8 cellular contexts compared by ENCODE assay signal in the genomic region with DNA sequence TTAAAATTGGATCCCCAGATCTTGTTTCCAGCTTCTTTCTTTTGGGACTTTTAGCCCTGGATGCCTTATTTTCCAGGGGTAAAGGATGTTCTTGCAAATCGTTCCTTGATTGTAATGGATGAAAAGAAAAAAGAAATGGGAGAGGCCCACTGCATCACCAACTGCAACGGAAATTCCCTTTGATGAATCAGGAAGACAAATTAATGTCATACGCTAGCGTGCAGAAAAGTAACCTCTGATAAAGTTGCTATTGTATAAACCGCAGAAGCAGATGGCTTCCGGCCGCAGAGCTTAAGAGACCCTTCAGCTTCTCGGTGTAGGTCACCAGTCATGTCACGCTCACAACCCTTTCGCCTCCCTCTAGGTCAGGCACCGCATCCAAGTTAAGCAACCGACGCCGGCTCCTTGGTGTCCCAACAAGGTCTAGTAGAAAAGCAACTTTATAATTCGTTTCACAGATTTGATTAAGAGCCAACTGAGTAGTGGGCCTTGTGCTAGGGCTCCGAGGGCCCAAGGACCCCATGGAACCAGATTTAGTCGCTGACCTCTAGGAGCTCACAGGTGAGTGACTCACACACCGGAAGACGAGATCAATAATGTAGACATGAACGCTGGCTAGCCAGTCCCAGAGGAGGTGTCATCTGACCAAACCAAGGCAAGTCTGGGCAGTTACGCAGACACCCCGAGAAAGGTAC. TPM values are rescaled to one million over a fixed set of nuclear protein-coding genes. Genes with fewer than 3 reads are reported as not detected.
A peak's percentile ranks its signal among the peaks of the same experiment; 100 is the strongest.
DNase-seq lines count a peak whose midpoint lies in the region; ATAC-seq and TF ChIP-seq lines count a peak whose summit lies in the region.

No MANE protein-coding gene starts in this region.

- H3K27me3 ChIP-seq in GM06990 (replicated peaks; ENCODE audit: control insufficient read depth, insufficient read depth, low read length) (no peaks in the 10 kb centered on the region), right lobe of liver (no peaks in the 10 kb centered on the region)

- H3K4me3 ChIP-seq in GM06990 (replicated peaks; ENCODE audit: low read depth, low read length) (peak overlapping the region; percentile 96), LNCaP clone FGC (ENCODE audit: low read depth, low read length) (peak overlapping the region; percentile 92), WI38 (ENCODE audit: low read depth, low read length) (peak overlapping the region; percentile 92), right lobe of liver (peak overlapping the region; percentile 90 to 93 (median 91))

- H3K27me3 Mint-ChIP-seq in chondrocyte (ENCODE audit: low read depth), result no peaks in the 10 kb centered on the region

- H3K36me3 ChIP-seq in GM06990 (ENCODE audit: control insufficient read depth, insufficient read depth, low read length) (no peaks in the 10 kb centered on the region), right lobe of liver (no peaks in the 10 kb centered on the region)

- H3K27ac Mint-ChIP-seq in chondrocyte (ENCODE audit: unreplicated experiment), result peak overlapping the region; percentile 100

- WGBS in right lobe of liver (ENCODE audit: insufficient coverage, low coverage, low lambda C conversion rate, missing lambda C conversion rate), result 0% methylated on average over 22 of the region's 22 CpGs

- H3K27ac ChIP-seq in right lobe of liver, result peak overlapping the region; percentile 97 to 99 (median 99)

- peaks cover 63% of the 10 kb centered on the region for H3K4me1 Mint-ChIP-seq in chondrocyte (ENCODE audit: low read depth)

- DNase-seq in GM06990 (ENCODE audit: extremely low read depth, insufficient read length), result no peak
- peak; percentile 74 for DNase-seq in H4 (ENCODE audit: low spot score)
- no peak for DNase-seq in LNCaP clone FGC (ENCODE audit: low read depth)
- DNase-seq in chondrocyte (ENCODE audit: low spot score), result peak; percentile 42
- peak; percentile 59 to 68 (median 61) for DNase-seq in right lobe of liver
- DNase-seq in stimulated activated CD4-positive, alpha-beta T cell treated with anti-CD3 and anti-CD28 coated beads, TNF-alpha, amount 100 ng/mL, for 48 hours (ENCODE audit: low read depth in 3 of 3), result peak; percentile 58 to 67 (median 58)
- DNase-seq in NCI-H345 (lab: John Stamatoyannopoulos, UW), result no peak

- no peaks in the 10 kb centered on the region for H3K9me3 Mint-ChIP-seq in chondrocyte (ENCODE audit: low read depth)

- TF ChIP-seq CTCF in GM06990 (IDR thresholded peaks at IDR 0.05; ENCODE audit: insufficient read depth, low read length, poor library complexity, severe bottlenecking) (no peak), LNCaP clone FGC (IDR thresholded peaks at IDR 0.05; ENCODE audit: control insufficient read depth, extremely low read depth, insufficient read depth) (no peak), WI38 (IDR thresholded peaks at IDR 0.05; ENCODE audit: low read depth, low read length) (no peak), chondrocyte (IDR thresholded peaks at IDR 0.05) (peak; percentile 13), right lobe of liver (IDR thresholded peaks at IDR 0.05) (no peak)

- peak in 3 of 4 donors; percentile 1 to 3 (median 1) for ATAC-seq in right lobe of liver

- H3K9me3 ChIP-seq in right lobe of liver, result no peaks in the 10 kb centered on the region

- no peaks in the 10 kb centered on the region for H3K36me3 Mint-ChIP-seq in chondrocyte (ENCODE audit: low read depth)

- H3K4me3 Mint-ChIP-seq in chondrocyte (ENCODE audit: unreplicated experiment), result peak overlapping the region; percentile 97

- peak; percentile 83 for TF ChIP-seq POLR2A in right lobe of liver (IDR thresholded peaks at IDR 0.05)

- peaks cover 0 to 50% (median 11%) of the 10 kb centered on the region in 4 donors for H3K4me1 ChIP-seq in right lobe of liver

- intact Hi-C loops in right lobe of liver (cut with DNase I), result no loop called here

RNA-seq across cellular contexts. Expression of a gene that starts 1.3 kb away (rescaled TPM):
- 45.8 and 49.2 TPM in 2 replicates for total RNA-seq in H4 (2014; rRNA removed; shearing (Covaris generic))
- 44.0 to 48.1 TPM (median 46.0 TPM) in 3 replicates for total RNA-seq in chondrocyte
- total RNA-seq in right lobe of liver, result 10 to 100 TPM; 19.5 to 27.0 (median 24.3) TPM

RNA-seq across cellular contexts. Expression of a gene that starts 1.9 kb away (rescaled TPM):
- total RNA-seq in H4 (2014; rRNA removed; shearing (Covaris generic)), result 5.5 and 10.7 TPM in 2 replicates
- total RNA-seq in chondrocyte (3.3 to 4.8 TPM (median 4.5 TPM) in 3 replicates), right lobe of liver (1 to 10 TPM; 3.9 to 8.4 (median 5.5) TPM)

RNA-seq across cellular contexts. Expression of a gene that starts 44.9 kb away (rescaled TPM):
- total RNA-seq in H4 (2014; rRNA removed; shearing (Covaris generic)), result 0.60 and 0.72 TPM in 2 replicates
- total RNA-seq in chondrocyte (0.92 to 1.3 TPM (median 1.1 TPM) in 3 replicates), right lobe of liver (under 1 TPM; 0.37 to 0.87 (median 0.72) TPM)

Comparison
In these comparisons a context has a peak if more than half of its experiments do, and no peak if none do; other contexts are left out.
1. DNase-seq: peak in H4 (single experiment), chondrocyte (single experiment), right lobe of liver (3 of 3) and stimulated activated CD4-positive, alpha-beta T cell treated with anti-CD3 and anti-CD28 coated beads, TNF-alpha, amount 100 ng/mL, for 48 hours (3 of 3); none in GM06990 (single experiment), LNCaP clone FGC (single experiment) and NCI-H345 (single experiment).
2. Peak in every context shown above with its lines, with median percentiles within 50 percentile points of each other: H3K4me3 ChIP-seq.